1 cellular context compared by ENCODE assay signal in the genomic region with DNA sequence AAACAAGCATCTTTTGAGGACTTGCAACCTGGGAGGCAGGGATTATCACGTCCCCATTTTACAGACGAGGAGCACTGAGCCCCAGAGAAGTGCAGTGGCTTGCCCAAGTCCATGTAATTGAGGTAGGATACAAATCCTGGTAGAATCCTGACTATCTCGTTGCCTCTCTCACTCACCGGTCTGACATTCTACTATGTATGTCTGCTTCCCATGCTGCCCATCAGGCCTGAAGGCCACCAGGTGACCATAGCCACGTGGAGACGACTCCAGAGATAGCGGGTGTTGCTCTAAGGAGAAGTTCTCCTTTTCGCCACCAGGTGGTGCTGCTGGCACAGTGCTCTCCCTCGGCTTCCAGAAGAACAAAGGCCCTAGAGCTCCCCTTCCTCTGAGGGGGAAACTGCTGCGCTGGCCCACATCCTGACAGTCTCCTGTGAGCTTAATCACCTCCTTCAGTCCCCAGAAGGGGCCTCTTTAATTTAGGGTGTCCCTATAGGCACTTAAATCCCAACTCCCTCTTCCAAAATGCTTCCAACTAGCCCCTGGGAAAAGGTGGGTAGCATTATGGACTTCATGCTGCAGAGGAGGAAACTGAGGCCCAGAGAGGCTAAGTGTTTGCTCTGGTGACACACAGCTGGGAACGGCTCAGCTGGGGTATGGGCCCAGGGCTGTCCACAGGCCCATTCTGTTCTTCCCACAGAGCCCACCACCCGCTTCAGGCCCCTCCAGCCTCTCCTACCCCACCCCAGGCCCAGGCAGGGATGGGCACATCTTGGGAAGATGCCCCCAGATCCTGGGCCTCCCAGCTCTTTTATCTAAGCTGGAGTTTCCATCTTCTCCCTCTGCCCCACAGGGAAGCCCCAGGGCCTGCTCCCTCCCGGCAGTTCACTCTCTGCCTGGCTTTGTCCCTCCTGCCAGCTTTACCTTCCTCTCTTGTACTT.
A peak's percentile ranks its signal among the peaks of the same experiment; 100 is the strongest.
TF ChIP-seq lines count a peak whose summit lies in the region.

No MANE protein-coding gene starts in this region.

TF ChIP-seq in HepG2, 621 proteins besides CTCF, POLR2A, EP300 and RAD21 (continued from another document and continues in another):
- TF ChIP-seq PAXIP1 (CRISPR knock-in tag; conservative IDR thresholded peaks at IDR 0.05): no peak
- TF ChIP-seq RCOR2 (CRISPR knock-in tag; IDR thresholded peaks at IDR 0.05): 0 out of 2 replicates have a peak, but pooled peaks have one; percentile 20
- TF ChIP-seq, protein P1, sequence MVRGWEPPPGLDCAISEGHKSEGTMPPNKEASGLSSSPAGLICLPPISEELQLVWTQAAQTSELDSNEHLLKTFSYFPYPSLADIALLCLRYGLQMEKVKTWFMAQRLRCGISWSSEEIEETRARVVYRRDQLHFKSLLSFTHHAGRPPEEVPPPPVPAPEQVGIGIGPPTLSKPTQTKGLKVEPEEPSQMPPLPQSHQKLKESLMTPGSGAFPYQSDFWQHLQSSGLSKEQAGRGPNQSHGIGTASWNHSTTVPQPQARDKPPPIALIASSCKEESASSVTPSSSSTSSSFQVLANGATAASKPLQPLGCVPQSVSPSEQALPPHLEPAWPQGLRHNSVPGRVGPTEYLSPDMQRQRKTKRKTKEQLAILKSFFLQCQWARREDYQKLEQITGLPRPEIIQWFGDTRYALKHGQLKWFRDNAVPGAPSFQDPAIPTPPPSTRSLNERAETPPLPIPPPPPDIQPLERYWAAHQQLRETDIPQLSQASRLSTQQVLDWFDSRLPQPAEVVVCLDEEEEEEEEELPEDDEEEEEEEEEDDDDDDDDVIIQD (CRISPR knock-in tag; IDR thresholded peaks at IDR 0.05; ENCODE audit: low read depth): 0 out of 2 replicates have a peak, but pooled peaks have one; percentile 30
- peak; percentile 54; the same call in 1 of the 2 replicates for TF ChIP-seq FOXK1 (CRISPR knock-in tag; IDR thresholded peaks at IDR 0.05; ENCODE audit: borderline replicate concordance, low read depth)
- TF ChIP-seq, protein P2, sequence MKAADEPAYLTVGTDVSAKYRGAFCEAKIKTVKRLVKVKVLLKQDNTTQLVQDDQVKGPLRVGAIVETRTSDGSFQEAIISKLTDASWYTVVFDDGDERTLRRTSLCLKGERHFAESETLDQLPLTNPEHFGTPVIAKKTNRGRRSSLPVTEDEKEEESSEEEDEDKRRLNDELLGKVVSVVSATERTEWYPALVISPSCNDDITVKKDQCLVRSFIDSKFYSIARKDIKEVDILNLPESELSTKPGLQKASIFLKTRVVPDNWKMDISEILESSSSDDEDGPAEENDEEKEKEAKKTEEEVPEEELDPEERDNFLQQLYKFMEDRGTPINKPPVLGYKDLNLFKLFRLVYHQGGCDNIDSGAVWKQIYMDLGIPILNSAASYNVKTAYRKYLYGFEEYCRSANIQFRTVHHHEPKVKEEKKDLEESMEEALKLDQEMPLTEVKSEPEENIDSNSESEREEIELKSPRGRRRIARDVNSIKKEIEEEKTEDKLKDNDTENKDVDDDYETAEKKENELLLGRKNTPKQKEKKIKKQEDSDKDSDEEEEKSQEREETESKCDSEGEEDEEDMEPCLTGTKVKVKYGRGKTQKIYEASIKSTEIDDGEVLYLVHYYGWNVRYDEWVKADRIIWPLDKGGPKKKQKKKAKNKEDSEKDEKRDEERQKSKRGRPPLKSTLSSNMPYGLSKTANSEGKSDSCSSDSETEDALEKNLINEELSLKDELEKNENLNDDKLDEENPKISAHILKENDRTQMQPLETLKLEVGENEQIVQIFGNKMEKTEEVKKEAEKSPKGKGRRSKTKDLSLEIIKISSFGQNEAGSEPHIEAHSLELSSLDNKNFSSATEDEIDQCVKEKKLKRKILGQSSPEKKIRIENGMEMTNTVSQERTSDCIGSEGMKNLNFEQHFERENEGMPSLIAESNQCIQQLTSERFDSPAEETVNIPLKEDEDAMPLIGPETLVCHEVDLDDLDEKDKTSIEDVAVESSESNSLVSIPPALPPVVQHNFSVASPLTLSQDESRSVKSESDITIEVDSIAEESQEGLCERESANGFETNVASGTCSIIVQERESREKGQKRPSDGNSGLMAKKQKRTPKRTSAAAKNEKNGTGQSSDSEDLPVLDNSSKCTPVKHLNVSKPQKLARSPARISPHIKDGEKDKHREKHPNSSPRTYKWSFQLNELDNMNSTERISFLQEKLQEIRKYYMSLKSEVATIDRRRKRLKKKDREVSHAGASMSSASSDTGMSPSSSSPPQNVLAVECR (CRISPR knock-in tag; IDR thresholded peaks at IDR 0.05; ENCODE audit: borderline replicate concordance): peak; percentile 63
- TF ChIP-seq RARG (CRISPR knock-in tag; IDR thresholded peaks at IDR 0.05; ENCODE audit: low read depth): no peak
- peak; percentile 53; the same call in 1 of the 2 replicates for TF ChIP-seq HDAC2 (CRISPR knock-in tag; IDR thresholded peaks at IDR 0.05)
- peak; percentile 54; the same call in 1 of the 2 replicates for TF ChIP-seq MED1 (CRISPR knock-in tag; IDR thresholded peaks at IDR 0.05)
- TF ChIP-seq, protein P3, sequence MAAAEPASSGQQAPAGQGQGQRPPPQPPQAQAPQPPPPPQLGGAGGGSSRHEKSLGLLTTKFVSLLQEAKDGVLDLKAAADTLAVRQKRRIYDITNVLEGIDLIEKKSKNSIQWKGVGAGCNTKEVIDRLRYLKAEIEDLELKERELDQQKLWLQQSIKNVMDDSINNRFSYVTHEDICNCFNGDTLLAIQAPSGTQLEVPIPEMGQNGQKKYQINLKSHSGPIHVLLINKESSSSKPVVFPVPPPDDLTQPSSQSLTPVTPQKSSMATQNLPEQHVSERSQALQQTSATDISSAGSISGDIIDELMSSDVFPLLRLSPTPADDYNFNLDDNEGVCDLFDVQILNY (CRISPR knock-in tag; conservative IDR thresholded peaks at IDR 0.05): no peak
- TF ChIP-seq, protein P4, sequence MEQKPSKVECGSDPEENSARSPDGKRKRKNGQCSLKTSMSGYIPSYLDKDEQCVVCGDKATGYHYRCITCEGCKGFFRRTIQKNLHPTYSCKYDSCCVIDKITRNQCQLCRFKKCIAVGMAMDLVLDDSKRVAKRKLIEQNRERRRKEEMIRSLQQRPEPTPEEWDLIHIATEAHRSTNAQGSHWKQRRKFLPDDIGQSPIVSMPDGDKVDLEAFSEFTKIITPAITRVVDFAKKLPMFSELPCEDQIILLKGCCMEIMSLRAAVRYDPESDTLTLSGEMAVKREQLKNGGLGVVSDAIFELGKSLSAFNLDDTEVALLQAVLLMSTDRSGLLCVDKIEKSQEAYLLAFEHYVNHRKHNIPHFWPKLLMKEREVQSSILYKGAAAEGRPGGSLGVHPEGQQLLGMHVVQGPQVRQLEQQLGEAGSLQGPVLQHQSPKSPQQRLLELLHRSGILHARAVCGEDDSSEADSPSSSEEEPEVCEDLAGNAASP (CRISPR knock-in tag; IDR thresholded peaks at IDR 0.05; ENCODE audit: borderline replicate concordance): no peak
- no peak for TF ChIP-seq ZKSCAN5 (CRISPR knock-in tag; IDR thresholded peaks at IDR 0.05)
- TF ChIP-seq RAD51 (IDR thresholded peaks at IDR 0.05; ENCODE audit: borderline replicate concordance): peak; percentile 18; the same call in 1 of the 2 replicates
- peak; percentile 42; the same call in 1 of the 2 replicates for TF ChIP-seq TFAP4 (IDR thresholded peaks at IDR 0.05; ENCODE audit: borderline replicate concordance, low read depth)
- TF ChIP-seq STAG1 (CRISPR knock-in tag; IDR thresholded peaks at IDR 0.05): peak; percentile 95
- peak; percentile 83 for TF ChIP-seq KDM1A (CRISPR knock-in tag; IDR thresholded peaks at IDR 0.05)
- no peak for TF ChIP-seq ZNF260 (CRISPR knock-in tag; IDR thresholded peaks at IDR 0.05; ENCODE audit: borderline replicate concordance, low read depth)
- TF ChIP-seq, protein P5, sequence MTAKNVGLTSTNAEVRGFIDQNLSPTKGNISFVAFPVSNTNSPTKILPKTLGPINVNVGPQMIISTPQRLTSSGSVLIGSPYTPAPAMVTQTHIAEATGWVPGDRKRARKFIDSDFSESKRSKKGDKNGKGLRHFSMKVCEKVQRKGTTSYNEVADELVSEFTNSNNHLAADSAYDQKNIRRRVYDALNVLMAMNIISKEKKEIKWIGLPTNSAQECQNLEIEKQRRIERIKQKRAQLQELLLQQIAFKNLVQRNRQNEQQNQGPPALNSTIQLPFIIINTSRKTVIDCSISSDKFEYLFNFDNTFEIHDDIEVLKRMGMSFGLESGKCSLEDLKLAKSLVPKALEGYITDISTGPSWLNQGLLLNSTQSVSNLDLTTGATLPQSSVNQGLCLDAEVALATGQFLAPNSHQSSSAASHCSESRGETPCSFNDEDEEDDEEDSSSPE (CRISPR knock-in tag; IDR thresholded peaks at IDR 0.05): 0 out of 2 replicates have a peak, but pooled peaks have one; percentile 29
- TF ChIP-seq ARID2 (CRISPR knock-in tag; IDR thresholded peaks at IDR 0.05; ENCODE audit: borderline replicate concordance): no peak
- TF ChIP-seq, protein P6, sequence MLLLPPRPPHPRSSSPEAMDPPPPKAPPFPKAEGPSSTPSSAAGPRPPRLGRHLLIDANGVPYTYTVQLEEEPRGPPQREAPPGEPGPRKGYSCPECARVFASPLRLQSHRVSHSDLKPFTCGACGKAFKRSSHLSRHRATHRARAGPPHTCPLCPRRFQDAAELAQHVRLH (CRISPR knock-in tag; IDR thresholded peaks at IDR 0.05; ENCODE audit: borderline replicate concordance, low read depth): peak; percentile 36; the same call in 1 of the 2 replicates
- TF ChIP-seq HDAC1 (CRISPR knock-in tag; IDR thresholded peaks at IDR 0.05): peak; percentile 25; the same call in 1 of the 2 replicates
- TF ChIP-seq, protein P7, sequence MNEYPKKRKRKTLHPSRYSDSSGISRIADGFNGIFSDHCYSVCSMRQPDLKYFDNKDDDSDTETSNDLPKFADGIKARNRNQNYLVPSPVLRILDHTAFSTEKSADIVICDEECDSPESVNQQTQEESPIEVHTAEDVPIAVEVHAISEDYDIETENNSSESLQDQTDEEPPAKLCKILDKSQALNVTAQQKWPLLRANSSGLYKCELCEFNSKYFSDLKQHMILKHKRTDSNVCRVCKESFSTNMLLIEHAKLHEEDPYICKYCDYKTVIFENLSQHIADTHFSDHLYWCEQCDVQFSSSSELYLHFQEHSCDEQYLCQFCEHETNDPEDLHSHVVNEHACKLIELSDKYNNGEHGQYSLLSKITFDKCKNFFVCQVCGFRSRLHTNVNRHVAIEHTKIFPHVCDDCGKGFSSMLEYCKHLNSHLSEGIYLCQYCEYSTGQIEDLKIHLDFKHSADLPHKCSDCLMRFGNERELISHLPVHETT (CRISPR knock-in tag; conservative IDR thresholded peaks at IDR 0.05): 0 out of 2 replicates have a peak, but pooled peaks have one; percentile 27
- TF ChIP-seq ZNF235 (CRISPR knock-in tag; IDR thresholded peaks at IDR 0.05; ENCODE audit: borderline replicate concordance): no peak
- peak; percentile 95 for TF ChIP-seq ZNF629 (CRISPR knock-in tag; conservative IDR thresholded peaks at IDR 0.05)
- no peak for TF ChIP-seq MIER3 (CRISPR knock-in tag; IDR thresholded peaks at IDR 0.05; ENCODE audit: borderline replicate concordance)
- peak; percentile 59; the same call in 1 of the 2 replicates for TF ChIP-seq CHD4 (IDR thresholded peaks at IDR 0.05; ENCODE audit: borderline replicate concordance, low read length)
- 0 out of 2 replicates have a peak, but pooled peaks have one; percentile 47 for TF ChIP-seq HMGXB3 (CRISPR knock-in tag; IDR thresholded peaks at IDR 0.05; ENCODE audit: borderline replicate concordance)
- TF ChIP-seq ELF3 (CRISPR knock-in tag; IDR thresholded peaks at IDR 0.05): peak; percentile 55; the same call in 1 of the 2 replicates
- peak; percentile 27; the same call in 1 of the 2 replicates for TF ChIP-seq SALL2 (CRISPR knock-in tag; IDR thresholded peaks at IDR 0.05)
